ENCODE assay signal across 1 cellular context in genomic region chr18:35104391-35105051, GRCh38.
TF ChIP-seq lines count a peak whose summit lies in the region.

No MANE protein-coding gene starts in this region.

TF ChIP-seq in K562, 482 proteins besides CTCF, POLR2A, EP300 and RAD21 (continued from another document and continues in another):
- TF ChIP-seq RREB1 (CRISPR knock-in tag; IDR thresholded peaks at IDR 0.05), result no peak
- no peak for TF ChIP-seq MAFF (IDR thresholded peaks at IDR 0.05; ENCODE audit: low read length)
- 0 out of 4 replicates have a peak, but pooled peaks of 1 of the 2 experiments have one; percentile 28 for TF ChIP-seq MAZ (CRISPR knock-in tag; conservative IDR thresholded peaks at IDR 0.05 in 1 of 2, IDR thresholded peaks at IDR 0.05 in 1 of 2)
- no peak for TF ChIP-seq EP400 (IDR thresholded peaks at IDR 0.05)
- no peak for TF ChIP-seq CAMTA2 (CRISPR knock-in tag; conservative IDR thresholded peaks at IDR 0.05)
- TF ChIP-seq USF1 (CRISPR knock-in tag; IDR thresholded peaks at IDR 0.05), result no peak
- TF ChIP-seq SMC3 (conservative IDR thresholded peaks at IDR 0.05; ENCODE audit: insufficient read depth, low read depth, low read length), result no peak
- TF ChIP-seq SIRT6 (IDR thresholded peaks at IDR 0.05; ENCODE audit: low read depth, low read length), result no peak
- TF ChIP-seq PPARD (CRISPR knock-in tag; IDR thresholded peaks at IDR 0.05), result no peak
- TF ChIP-seq MCM5 (IDR thresholded peaks at IDR 0.05; ENCODE audit: low read depth), result no peak
- 0 out of 4 replicates have a peak, but pooled peaks of 1 of the 2 experiments have one; percentile 24 for TF ChIP-seq FOXA3 (CRISPR knock-in tag; conservative IDR thresholded peaks at IDR 0.05 in 1 of 2, IDR thresholded peaks at IDR 0.05 in 1 of 2)
- TF ChIP-seq RB1 (IDR thresholded peaks at IDR 0.05; ENCODE audit: low read depth), result no peak
- TF ChIP-seq ZNF592 (IDR thresholded peaks at IDR 0.05), result peak; percentile 77
- TF ChIP-seq SNIP1 (IDR thresholded peaks at IDR 0.05; ENCODE audit: low read depth), result no peak
- TF ChIP-seq ZNF609 (CRISPR knock-in tag; IDR thresholded peaks at IDR 0.05; ENCODE audit: borderline replicate concordance), result no peak
- no peak for TF ChIP-seq TCF15 (CRISPR knock-in tag; IDR thresholded peaks at IDR 0.05)
- no peak for TF ChIP-seq TFAP4 (CRISPR knock-in tag; IDR thresholded peaks at IDR 0.05; ENCODE audit: borderline replicate concordance)
- TF ChIP-seq FOSL1 (tag; conservative IDR thresholded peaks at IDR 0.05), result peak; percentile 38; the same call in 1 of the 2 replicates
- no peak for TF ChIP-seq CBX2 (IDR thresholded peaks at IDR 0.05; ENCODE audit: insufficient read depth, low read length, poor library complexity, severe bottlenecking)
- no peak for TF ChIP-seq ZBTB12 (CRISPR knock-in tag; IDR thresholded peaks at IDR 0.05)
- no peak for TF ChIP-seq POLR3G (IDR thresholded peaks at IDR 0.05; ENCODE audit: extremely low read depth, insufficient read length, insufficient replicate concordance)
- no peak for TF ChIP-seq HNRNPK (IDR thresholded peaks at IDR 0.05; ENCODE audit: low read depth, low read length, poor library complexity, severe bottlenecking)
- no peak for TF ChIP-seq RUNX1 (IDR thresholded peaks at IDR 0.05; ENCODE audit: low read depth)
- TF ChIP-seq STAT5B (CRISPR knock-in tag; IDR thresholded peaks at IDR 0.05), result no peak
- TF ChIP-seq SOX6 (IDR thresholded peaks at IDR 0.05), result peak; percentile 63; the same call in 1 of the 2 replicates
- no peak for TF ChIP-seq NCOA1 (IDR thresholded peaks at IDR 0.05; ENCODE audit: low read depth)
- TF ChIP-seq NCOA4 (IDR thresholded peaks at IDR 0.05; ENCODE audit: partially characterized antibody), result no peak
- TF ChIP-seq NRF1 (conservative IDR thresholded peaks at IDR 0.05 in 1 of 2, IDR thresholded peaks at IDR 0.05 in 1 of 2), result no peak
- TF ChIP-seq COPS2 (conservative IDR thresholded peaks at IDR 0.05), result no peak
- no peak for TF ChIP-seq RFX7 (CRISPR knock-in tag; IDR thresholded peaks at IDR 0.05)
- no peak for TF ChIP-seq ZNF77 (CRISPR knock-in tag; IDR thresholded peaks at IDR 0.05)
- TF ChIP-seq RBFOX2 (IDR thresholded peaks at IDR 0.05; ENCODE audit: low read depth, low read length), result no peak
- no peak for TF ChIP-seq TCFL5 (CRISPR knock-in tag; conservative IDR thresholded peaks at IDR 0.05)
- TF ChIP-seq ARID4B (CRISPR knock-in tag; IDR thresholded peaks at IDR 0.05), result no peak
- TF ChIP-seq CHD1 (IDR thresholded peaks at IDR 0.05; ENCODE audit: low read length), result no peak
